1 cellular context compared by ENCODE assay signal in genomic region chr11:810040-810567, GRCh38.
TF ChIP-seq lines count a peak whose summit lies in the region.

No MANE protein-coding gene starts in this region.

TF ChIP-seq in IMR-90, 13 proteins besides CTCF, POLR2A, EP300 and RAD21 (continued from another document):
- TF ChIP-seq BHLHE40 (IDR thresholded peaks at IDR 0.05; ENCODE audit: low read depth, low read length) (no peak), CEBPB (IDR thresholded peaks at IDR 0.05; ENCODE audit: low read depth, low read length) (no peak)
